ENCODE assay signal across 7 cellular contexts in the genomic region with DNA sequence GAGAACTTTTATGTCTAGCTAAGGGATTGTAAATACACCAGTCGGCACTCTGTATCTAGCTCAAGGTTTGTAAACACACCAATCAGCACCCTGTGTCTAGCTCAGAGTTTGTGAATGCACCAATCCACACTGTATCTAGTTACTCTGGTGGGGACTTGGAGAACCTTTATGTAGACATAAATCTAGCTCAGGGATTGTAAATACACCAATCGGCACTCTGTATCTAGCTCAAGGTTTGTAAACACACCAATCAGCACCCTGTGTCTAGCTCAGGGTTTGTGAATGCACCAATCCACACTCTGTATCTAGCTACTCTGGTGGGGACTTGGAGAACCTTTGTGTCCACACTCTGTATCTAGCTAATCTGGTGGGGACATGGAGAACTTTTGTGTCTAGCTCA. TPM values are rescaled to one million over a fixed set of nuclear protein-coding genes. Genes with fewer than 3 reads are reported as not detected.
DNase-seq lines count a peak whose midpoint lies in the region; ATAC-seq and TF ChIP-seq lines count a peak whose summit lies in the region.
"Not testable (repeated sequence)": the region's sequence is repeated elsewhere in the genome, so short reads cannot be mapped to it uniquely, and the experiment has no call there.

No MANE protein-coding gene starts in this region.

- H3K27ac ChIP-seq in CD8-positive, alpha-beta T cell (ENCODE audit: low read depth, low read length), result not testable (repeated sequence)

- H3K27me3 ChIP-seq in CD8-positive, alpha-beta T cell (ENCODE audit: insufficient read depth, low read length), result not testable (repeated sequence)

- H3K4me3 ChIP-seq in CD8-positive, alpha-beta T cell (ENCODE audit: low read depth, low read length), result not testable (repeated sequence)

- not testable (repeated sequence) for H3K9me3 ChIP-seq in CD8-positive, alpha-beta T cell (ENCODE audit: low read length); T-helper 17 cell (ENCODE audit: control insufficient read depth, low read length, poor library complexity, severe bottlenecking)

- H3K27ac Mint-ChIP-seq in CD8-positive, alpha-beta T cell, result peak overlapping the region; percentile 43
- H3K27ac Mint-ChIP-seq in T-helper 17 cell, result peak overlapping the region; percentile 92
- H3K27ac Mint-ChIP-seq in activated CD4-positive, alpha-beta memory T cell treated with anti-CD3 and anti-CD28 coated beads, Interleukin-2, amount 10 ng/mL, durations not matched to agents 7 days and 5 days, result peak overlapping the region; percentile 45
- H3K27ac Mint-ChIP-seq in activated T-helper 1 cell treated with anti-CD3 and anti-CD28 coated beads, Interleukin-12 subunit alpha, Interleukin-12 subunit beta, Interleukin-2, Interleukin-4 antibody, amounts not matched to agents 30 ng/mL and 10 ng/mL and 1 ng/mL, durations not matched to agents 14 hours and 24 hours and 36 hours, result not testable (repeated sequence)
- H3K27ac Mint-ChIP-seq in activated naive CD8-positive, alpha-beta T cell treated with anti-CD3 and anti-CD28 coated beads, Interleukin-2, amount 10 ng/mL, durations not matched to agents 7 days and 5 days, result peak overlapping the region; percentile 94
- H3K27ac Mint-ChIP-seq in naive thymus-derived CD8-positive, alpha-beta T cell, result peak overlapping the region in 3 of 10 donors; percentile 65 to 71 (median 67)
- peak overlapping the region; percentile 79 for H3K27ac Mint-ChIP-seq in stimulated activated naive CD8-positive, alpha-beta T cell treated with anti-CD3 and anti-CD28 coated beads, Interleukin-15, Interleukin-2, amounts not matched to agents 100 ng/mL and 50 ng/mL, for 24 hours

- not testable (repeated sequence) for DNase-seq in CD8-positive, alpha-beta T cell; T-helper 17 cell; activated CD4-positive, alpha-beta memory T cell treated with anti-CD3 and anti-CD28 coated beads, Interleukin-2, amount 10 ng/mL, durations not matched to agents 7 days and 5 days; activated T-helper 1 cell treated with anti-CD3 and anti-CD28 coated beads, Interleukin-12 subunit alpha, Interleukin-12 subunit beta, Interleukin-2, Interleukin-4 antibody, amounts not matched to agents 30 ng/mL and 10 ng/mL and 1 ng/mL, durations not matched to agents 14 hours and 24 hours and 36 hours (ENCODE audit: low spot score); activated naive CD8-positive, alpha-beta T cell treated with anti-CD3 and anti-CD28 coated beads, Interleukin-2, amount 10 ng/mL, durations not matched to agents 7 days and 5 days
- DNase-seq in naive thymus-derived CD8-positive, alpha-beta T cell, result peak in 1 of 10 donors; percentile 0

- H3K36me3 ChIP-seq in CD8-positive, alpha-beta T cell (ENCODE audit: insufficient read depth, low read length), result not testable (repeated sequence)

- intact Hi-C loops in CD8-positive, alpha-beta T cell (cut with DNase I, micrococcal nuclease); activated T-helper 1 cell treated with anti-CD3 and anti-CD28 coated beads, Interleukin-12 subunit alpha, Interleukin-12 subunit beta, Interleukin-2, Interleukin-4 antibody, amounts not matched to agents 30 ng/mL and 10 ng/mL and 1 ng/mL, durations not matched to agents 14 hours and 24 hours and 36 hours (cut with micrococcal nuclease): not testable (repeated sequence)

- not testable (repeated sequence) for H3K27me3 Mint-ChIP-seq in CD8-positive, alpha-beta T cell (ENCODE audit: low read depth); T-helper 17 cell; activated CD4-positive, alpha-beta memory T cell treated with anti-CD3 and anti-CD28 coated beads, Interleukin-2, amount 10 ng/mL, durations not matched to agents 7 days and 5 days; activated T-helper 1 cell treated with anti-CD3 and anti-CD28 coated beads, Interleukin-12 subunit alpha, Interleukin-12 subunit beta, Interleukin-2, Interleukin-4 antibody, amounts not matched to agents 30 ng/mL and 10 ng/mL and 1 ng/mL, durations not matched to agents 14 hours and 24 hours and 36 hours (ENCODE audit: insufficient read depth); naive thymus-derived CD8-positive, alpha-beta T cell; stimulated activated naive CD8-positive, alpha-beta T cell treated with anti-CD3 and anti-CD28 coated beads, Interleukin-15, Interleukin-2, amounts not matched to agents 100 ng/mL and 50 ng/mL, for 24 hours
- peaks cover 17% of the 10 kb centered on the region for H3K27me3 Mint-ChIP-seq in activated naive CD8-positive, alpha-beta T cell treated with anti-CD3 and anti-CD28 coated beads, Interleukin-2, amount 10 ng/mL, durations not matched to agents 7 days and 5 days

- not testable (repeated sequence) for H3K36me3 Mint-ChIP-seq in CD8-positive, alpha-beta T cell; T-helper 17 cell (ENCODE audit: low read depth); activated CD4-positive, alpha-beta memory T cell treated with anti-CD3 and anti-CD28 coated beads, Interleukin-2, amount 10 ng/mL, durations not matched to agents 7 days and 5 days (ENCODE audit: low read depth); activated T-helper 1 cell treated with anti-CD3 and anti-CD28 coated beads, Interleukin-12 subunit alpha, Interleukin-12 subunit beta, Interleukin-2, Interleukin-4 antibody, amounts not matched to agents 30 ng/mL and 10 ng/mL and 1 ng/mL, durations not matched to agents 14 hours and 24 hours and 36 hours (ENCODE audit: low read depth); activated naive CD8-positive, alpha-beta T cell treated with anti-CD3 and anti-CD28 coated beads, Interleukin-2, amount 10 ng/mL, durations not matched to agents 7 days and 5 days; naive thymus-derived CD8-positive, alpha-beta T cell; stimulated activated naive CD8-positive, alpha-beta T cell treated with anti-CD3 and anti-CD28 coated beads, Interleukin-15, Interleukin-2, amounts not matched to agents 100 ng/mL and 50 ng/mL, for 24 hours (ENCODE audit: low read depth)

- not testable (repeated sequence) for ATAC-seq in CD8-positive, alpha-beta T cell; T-helper 17 cell; activated naive CD8-positive, alpha-beta T cell treated with anti-CD3 and anti-CD28 coated beads, Interleukin-2, amount 10 ng/mL, durations not matched to agents 7 days and 5 days (ENCODE audit: low read depth); naive thymus-derived CD8-positive, alpha-beta T cell

- POLR2A ChIA-PET in CD8-positive, alpha-beta T cell (lab: Charles Lee), result interaction anchor here (2.8 kb wide), 1 partner anchor 37 kb away, joined by 14 read pairs; the partner anchor contains the start of gene ASXL2
- POLR2A ChIA-PET in activated CD4-positive, alpha-beta memory T cell treated with anti-CD3 and anti-CD28 coated beads, Interleukin-2, amount 10 ng/mL, durations not matched to agents 7 days and 5 days (lab: Charles Lee), result interaction anchor here (0.9 to 2.5 kb wide), 3 partner anchors 11 to 37 kb away, joined by 3 to 12 read pairs (median 4); partner anchors contain the start of gene ASXL2
- POLR2A ChIA-PET in activated naive CD8-positive, alpha-beta T cell treated with anti-CD3 and anti-CD28 coated beads, Interleukin-2, amount 10 ng/mL, durations not matched to agents 7 days and 5 days (lab: Charles Lee), result interaction anchor here (1.0 to 2.7 kb wide), 4 partner anchors 37 to 243 kb away, joined by 3 to 28 read pairs (median 4); partner anchors contain the start of genes ASXL2 and DTNB
- POLR2A ChIA-PET in naive thymus-derived CD8-positive, alpha-beta T cell (lab: Charles Lee), result interaction anchor here (1.5 kb wide), 1 partner anchor 38 kb away, joined by 11 read pairs; the partner anchor contains the start of gene ASXL2

- H3K4me1 Mint-ChIP-seq in CD8-positive, alpha-beta T cell (ENCODE audit: low read depth), result peaks cover 16% of the 10 kb centered on the region
- not testable (repeated sequence) for H3K4me1 Mint-ChIP-seq in T-helper 17 cell; stimulated activated naive CD8-positive, alpha-beta T cell treated with anti-CD3 and anti-CD28 coated beads, Interleukin-15, Interleukin-2, amounts not matched to agents 100 ng/mL and 50 ng/mL, for 24 hours (ENCODE audit: low read depth)
- H3K4me1 Mint-ChIP-seq in activated CD4-positive, alpha-beta memory T cell treated with anti-CD3 and anti-CD28 coated beads, Interleukin-2, amount 10 ng/mL, durations not matched to agents 7 days and 5 days, result peaks cover 11% of the 10 kb centered on the region
- peaks cover 11% of the 10 kb centered on the region for H3K4me1 Mint-ChIP-seq in activated T-helper 1 cell treated with anti-CD3 and anti-CD28 coated beads, Interleukin-12 subunit alpha, Interleukin-12 subunit beta, Interleukin-2, Interleukin-4 antibody, amounts not matched to agents 30 ng/mL and 10 ng/mL and 1 ng/mL, durations not matched to agents 14 hours and 24 hours and 36 hours (ENCODE audit: low read depth)
- H3K4me1 Mint-ChIP-seq in activated naive CD8-positive, alpha-beta T cell treated with anti-CD3 and anti-CD28 coated beads, Interleukin-2, amount 10 ng/mL, durations not matched to agents 7 days and 5 days, result peaks cover 12% of the 10 kb centered on the region
- H3K4me1 Mint-ChIP-seq in naive thymus-derived CD8-positive, alpha-beta T cell, result peaks cover 9 to 17% (median 15%) of the 10 kb centered on the region in 4 donors

- H3K9me3 Mint-ChIP-seq in CD8-positive, alpha-beta T cell; activated CD4-positive, alpha-beta memory T cell treated with anti-CD3 and anti-CD28 coated beads, Interleukin-2, amount 10 ng/mL, durations not matched to agents 7 days and 5 days; activated T-helper 1 cell treated with anti-CD3 and anti-CD28 coated beads, Interleukin-12 subunit alpha, Interleukin-12 subunit beta, Interleukin-2, Interleukin-4 antibody, amounts not matched to agents 30 ng/mL and 10 ng/mL and 1 ng/mL, durations not matched to agents 14 hours and 24 hours and 36 hours; activated naive CD8-positive, alpha-beta T cell treated with anti-CD3 and anti-CD28 coated beads, Interleukin-2, amount 10 ng/mL, durations not matched to agents 7 days and 5 days; naive thymus-derived CD8-positive, alpha-beta T cell; stimulated activated naive CD8-positive, alpha-beta T cell treated with anti-CD3 and anti-CD28 coated beads, Interleukin-15, Interleukin-2, amounts not matched to agents 100 ng/mL and 50 ng/mL, for 24 hours: not testable (repeated sequence)

- not testable (repeated sequence) for TF ChIP-seq CTCF in CD8-positive, alpha-beta T cell (IDR thresholded peaks at IDR 0.05)

- not testable (repeated sequence) for H3K4me1 ChIP-seq in CD8-positive, alpha-beta T cell (ENCODE audit: insufficient read depth, low read length)

- CTCF ChIA-PET in CD8-positive, alpha-beta T cell (lab: Charles Lee), result not testable (repeated sequence)
- CTCF ChIA-PET in activated CD4-positive, alpha-beta memory T cell treated with anti-CD3 and anti-CD28 coated beads, Interleukin-2, amount 10 ng/mL, durations not matched to agents 7 days and 5 days (lab: Charles Lee), result interaction anchor here (1.0 to 1.9 kb wide), 2 partner anchors 64 to 68 kb away, joined by 3 to 8 read pairs; no protein-coding TSS in a partner anchor

- peak overlapping the region; percentile 77 for H3K4me3 Mint-ChIP-seq in CD8-positive, alpha-beta T cell
- peak overlapping the region; percentile 92 for H3K4me3 Mint-ChIP-seq in T-helper 17 cell
- H3K4me3 Mint-ChIP-seq in activated CD4-positive, alpha-beta memory T cell treated with anti-CD3 and anti-CD28 coated beads, Interleukin-2, amount 10 ng/mL, durations not matched to agents 7 days and 5 days, result peak overlapping the region; percentile 61
- H3K4me3 Mint-ChIP-seq in activated T-helper 1 cell treated with anti-CD3 and anti-CD28 coated beads, Interleukin-12 subunit alpha, Interleukin-12 subunit beta, Interleukin-2, Interleukin-4 antibody, amounts not matched to agents 30 ng/mL and 10 ng/mL and 1 ng/mL, durations not matched to agents 14 hours and 24 hours and 36 hours, result peak overlapping the region; percentile 49
- H3K4me3 Mint-ChIP-seq in activated naive CD8-positive, alpha-beta T cell treated with anti-CD3 and anti-CD28 coated beads, Interleukin-2, amount 10 ng/mL, durations not matched to agents 7 days and 5 days, result peak overlapping the region; percentile 85
- peak overlapping the region; percentile 69 to 93 (median 80) for H3K4me3 Mint-ChIP-seq in naive thymus-derived CD8-positive, alpha-beta T cell
- peak overlapping the region; percentile 84 for H3K4me3 Mint-ChIP-seq in stimulated activated naive CD8-positive, alpha-beta T cell treated with anti-CD3 and anti-CD28 coated beads, Interleukin-15, Interleukin-2, amounts not matched to agents 100 ng/mL and 50 ng/mL, for 24 hours

RNA-seq across cellular contexts. Expression of gene ASXL2, which starts 37.7 kb away (rescaled TPM):
- total RNA-seq in CD8-positive, alpha-beta T cell, result 10 to 100 TPM in 1 of 2 experiments, 1 to 10 TPM in 1; 7.5 to 10.7 TPM
- 10 to 100 TPM; 33.7 to 33.9 TPM for total RNA-seq in T-helper 17 cell
- 10 to 100 TPM; 43.7 to 45.0 TPM for total RNA-seq in activated CD4-positive, alpha-beta memory T cell treated with anti-CD3 and anti-CD28 coated beads, Interleukin-2, amount 10 ng/mL, durations not matched to agents 7 days and 5 days
- 48.9 and 54.4 TPM in 2 replicates for total RNA-seq in activated T-helper 1 cell treated with anti-CD3 and anti-CD28 coated beads, Interleukin-12 subunit alpha, Interleukin-12 subunit beta, Interleukin-2, Interleukin-4 antibody, amounts not matched to agents 30 ng/mL and 10 ng/mL and 1 ng/mL, durations not matched to agents 14 hours and 24 hours and 36 hours
- 10 to 100 TPM; 47.9 to 58.5 TPM for total RNA-seq in activated naive CD8-positive, alpha-beta T cell treated with anti-CD3 and anti-CD28 coated beads, Interleukin-2, amount 10 ng/mL, durations not matched to agents 7 days and 5 days
- 10 to 100 TPM; 56.6 to 62.2 TPM for total RNA-seq in naive thymus-derived CD8-positive, alpha-beta T cell
- polyA plus RNA-seq in naive thymus-derived CD8-positive, alpha-beta T cell, result 10 to 100 TPM in 1 of 3 donors, 1 to 10 TPM in 2; 7.6 to 11.2 (median 9.9) TPM
